Comparison of ENCODE assay signal across 20 cellular contexts in genomic region chr3:169476289-169476688, GRCh38.
"Had no signal": no experiment of that assay in that cellular context is flagged by ENCODE, and none has a peak within 500 bp of the region (broad histone marks: within the 10 kb centered on the region; RNA-seq: fewer than 3 reads in every experiment).

No MANE protein-coding gene starts in this region.

- DNase-seq: activated CD4-positive, alpha-beta T cell treated with anti-CD3 and anti-CD28 coated beads for 4 hours; activated CD4-positive, alpha-beta T cell treated with anti-CD3 and anti-CD28 coated beads, Interleukin-2, amount 50 U/mL, for 4 hours; activated CD8-positive, alpha-beta memory T cell treated with anti-CD3 and anti-CD28 coated beads, Interleukin-2, amount 50 U/mL, for 48 hours; activated CD8-positive, alpha-beta T cell treated with anti-CD3 and anti-CD28 coated beads, Interleukin-2, amount 10 ng/mL, durations not matched to agents 7 days and 5 days; activated effector memory CD4-positive, alpha-beta T cell treated with Interleukin-2 at 50 U/mL for 16 hours; activated naive CD4-positive, alpha-beta T cell; activated T-cell treated with anti-CD3 and anti-CD28 coated beads, Interleukin-2, amount 50 U/mL, for 1 hour; aorta; caudate nucleus; colonic mucosa; MG63; NCI-H1694; NCI-H2029; NCI-H446; NCI-H526; PC-3; SHP77 had no signal

- H3K9me3 ChIP-seq: breast epithelium, colonic mucosa, MG63, SJSA1 had no signal

- H3K4me2 ChIP-seq: KMS-11 had no signal

- H3K9ac ChIP-seq: KMS-11 had no signal

- H3K27ac ChIP-seq: breast epithelium, colonic mucosa, KMS-11, SJSA1 had no signal

- H3K27me3 ChIP-seq: colonic mucosa had no signal

- H3K4me3 ChIP-seq: breast epithelium, colonic mucosa, MG63, SJSA1 had no signal

- H3K36me3 ChIP-seq: breast epithelium, colonic mucosa, MG63, SJSA1 had no signal

- H3K4me1 ChIP-seq: breast epithelium, colonic mucosa, SJSA1 had no signal
